Comparison of ENCODE assay signal across 8 cellular contexts in genomic region chr6:47479156-47479541, GRCh38. TPM values are rescaled to one million over a fixed set of nuclear protein-coding genes. Genes with fewer than 3 reads are reported as not detected.
DNase-seq lines count a peak whose midpoint lies in the region; ATAC-seq, FAIRE-seq and TF ChIP-seq lines count a peak whose summit lies in the region.

No MANE protein-coding gene starts in this region.

- H3K4me1 ChIP-seq in NT2/D1 (ENCODE audit: insufficient read depth, insufficient read length) (no peaks in the 10 kb centered on the region), H1 (replicated peaks in 1 of 4; ENCODE audit: control insufficient read depth in 3 of 4, insufficient read depth in 4 of 4, low read length in 3 of 4) (peaks cover 0 to 9% (median 2%) of the 10 kb centered on the region in 4 experiments; a peak in 3 of 7 replicates)

- POLR2A ChIA-PET in H1 (lab: Charles Lee; ENCODE audit: partially characterized antibody): interaction anchor here (0.6 to 3.3 kb wide), 7 partner anchors 8 to 149 kb away, joined by 3 to 31 read pairs (median 4); no protein-coding TSS in a partner anchor

- H3K14ac ChIP-seq in H1 (ENCODE audit: insufficient read length): no peak overlapping the region

- no peak for FAIRE-seq in H1 (lab: Jason Lieb, UNC)

- H2BK15ac ChIP-seq in H1 (ENCODE audit: low read length): no peak overlapping the region

- TF ChIP-seq CTCF in H1 (IDR thresholded peaks at IDR 0.05; ENCODE audit: control extremely low read depth in 1 of 3, insufficient read depth in 1 of 3, low read depth in 1 of 3, low read length in 3 of 3): no peak
- no peak for TF ChIP-seq CTCF in neural cell (IDR thresholded peaks at IDR 0.05; ENCODE audit: poor library complexity, severe bottlenecking)

- no peak overlapping the region for H2AK5ac ChIP-seq in H1 (ENCODE audit: low read depth, low read length)

- H4K20me1 ChIP-seq in H1 (replicated peaks in 1 of 2; ENCODE audit: control insufficient read depth in 1 of 2, insufficient read depth in 2 of 2, low read length in 2 of 2): peaks cover 5 to 9% of the 10 kb centered on the region in 2 experiments
- no peaks in the 10 kb centered on the region for H4K20me1 ChIP-seq in neural cell (ENCODE audit: insufficient read depth)

- no peaks in the 10 kb centered on the region; the same call in 1 of the 2 replicates for H3K79me1 ChIP-seq in H1 (ENCODE audit: low read depth, low read length)

- H4K5ac ChIP-seq in H1 (ENCODE audit: insufficient read length, low read depth, low read length): no peak overlapping the region

- WGBS in H1 (ENCODE audit: extremely low coverage in 1 of 2, insufficient coverage in 1 of 2, insufficient read length in 1 of 2, insufficient replicate concordance in 2 of 2, low coverage in 1 of 2, low lambda C conversion rate in 2 of 2, missing lambda C conversion rate in 1 of 2), 2 experiments: 3% methylated on average over 5 of the region's 5 CpGs; no CpG with 5 or more reads in 1 of the 2 experiments

- H4K8ac ChIP-seq in H1 (ENCODE audit: extremely low read depth, insufficient read depth, low read length): no peak overlapping the region

- H2AFZ ChIP-seq in H1 (ENCODE audit: low read length) (no peak overlapping the region), neural cell (ENCODE audit: low read depth, low read length) (no peak overlapping the region)

- 0 out of 2 replicates have a peak overlapping the region, but pooled peaks have one; percentile 90 for H3K27ac ChIP-seq in H1 (ENCODE audit: low read depth, low read length)
- H3K27ac ChIP-seq in neural cell (ENCODE audit: low read length): no peak overlapping the region

- H2BK20ac ChIP-seq in H1 (ENCODE audit: low read length): no peak overlapping the region

- no peak overlapping the region for H2BK5ac ChIP-seq in H1 (ENCODE audit: low read depth, low read length)

- no peak overlapping the region for H2BK120ac ChIP-seq in H1 (replicated peaks; ENCODE audit: low read depth, low read length)

- H3K79me2 ChIP-seq in H1 (ENCODE audit: control insufficient read depth in 1 of 2, insufficient read depth in 2 of 2, low read length in 2 of 2): peaks cover 46 to 79% of the 10 kb centered on the region in 2 experiments
- H3K79me2 ChIP-seq in neural cell (replicated peaks; ENCODE audit: insufficient read depth, low read length): peaks cover 44% of the 10 kb centered on the region

- H3K27me3 ChIP-seq in NT2/D1 (ENCODE audit: insufficient read depth, insufficient read length): no peaks in the 10 kb centered on the region
- H3K27me3 ChIP-seq in H1 (replicated peaks in 1 of 4; ENCODE audit: control insufficient read depth in 3 of 4, extremely low read depth in 1 of 4, insufficient read depth in 3 of 4, low read length in 3 of 4): no peaks in the 10 kb centered on the region
- no peaks in the 10 kb centered on the region for H3K27me3 ChIP-seq in neural cell (ENCODE audit: insufficient read depth, low read depth, low read length)

- no peaks in the 10 kb centered on the region for H3K9me2 ChIP-seq in neural cell (ENCODE audit: insufficient read depth, low read length)

- H3K9me3 ChIP-seq in NT2/D1 (ENCODE audit: insufficient read depth, low read length) (no peaks in the 10 kb centered on the region), H1 (ENCODE audit: insufficient read depth in 2 of 2, low read depth in 1 of 2, low read length in 1 of 2) (no peaks in the 10 kb centered on the region), neural cell (ENCODE audit: low read length) (no peaks in the 10 kb centered on the region)

- no peak overlapping the region for H4K91ac ChIP-seq in H1 (replicated peaks; ENCODE audit: insufficient read length, low read length)

- CTCF ChIA-PET in H1 (lab: Charles Lee; ENCODE audit: partially characterized antibody): interaction anchor here (0.7 kb wide), 1 partner anchor 562 kb away, joined by 3 read pairs; no protein-coding TSS in a partner anchor

- H3K18ac ChIP-seq in H1 (ENCODE audit: extremely low read depth, low read length): no peak overlapping the region

- no peak overlapping the region for H2BK12ac ChIP-seq in H1 (ENCODE audit: low read depth, low read length)

- ATAC-seq in GM18868 (IDR thresholded peaks at IDR 0.05; ENCODE audit: unreplicated experiment): no peak

- no peak overlapping the region for H3K23ac ChIP-seq in H1 (ENCODE audit: insufficient read length)

- H3K4ac ChIP-seq in H1 (replicated peaks; ENCODE audit: insufficient read length, low read depth, low read length): no peak overlapping the region

- H3K36me3 ChIP-seq in NT2/D1 (ENCODE audit: insufficient read depth, insufficient read length, low read length) (no peaks in the 10 kb centered on the region), H1 (ENCODE audit: control insufficient read depth in 2 of 4, insufficient read depth in 4 of 4, low read length in 3 of 4) (no peaks in the 10 kb centered on the region), neural cell (ENCODE audit: insufficient read depth, low read length) (no peaks in the 10 kb centered on the region)

- peak; percentile 50 for DNase-seq in DMS 273 (lab: John Stamatoyannopoulos, UW; ENCODE audit: unreplicated experiment)
- no peak for DNase-seq in NT2/D1 (ENCODE audit: low read depth, low spot score)
- DNase-seq in H1 (ENCODE audit: low read depth in 1 of 2, low spot score in 2 of 2): no peak
- DNase-seq in DMS114 treated with DMSO at 0.1 percent for 48 hours (lab: John Stamatoyannopoulos, UW; ENCODE audit: unreplicated experiment): no peak
- no peak for DNase-seq in mesenteric fat pad (ENCODE audit: low spot score)
- DNase-seq in DMS153 (lab: John Stamatoyannopoulos, UW): no peak

- no peak overlapping the region for H3K56ac ChIP-seq in H1 (replicated peaks; ENCODE audit: insufficient read length, low read depth, low read length)

- peaks cover 3% of the 10 kb centered on the region for H3F3A ChIP-seq in neural cell (ENCODE audit: insufficient read depth, low read length, poor library complexity, severe bottlenecking)

- TF ChIP-seq RAD21 in H1 (IDR thresholded peaks at IDR 0.05 in 1 of 2, conservative IDR thresholded peaks at IDR 0.05 in 1 of 2; ENCODE audit: low read depth in 2 of 2, low read length in 2 of 2): no peak
- no peak for TF ChIP-seq RAD21 in neural cell (conservative IDR thresholded peaks at IDR 0.05)

- H3K23me2 ChIP-seq in H1 (ENCODE audit: low read depth, low read length): peaks cover 5% of the 10 kb centered on the region; the same call in 1 of the 2 replicates

- H3K4me2 ChIP-seq in H1 (ENCODE audit: insufficient read depth in 1 of 2, low read depth in 2 of 2, low read length in 2 of 2) (peak overlapping the region; percentile 71 to 91), neural cell (ENCODE audit: low read length) (peak overlapping the region; percentile 50)

- peak overlapping the region; percentile 86 for H3K9ac ChIP-seq in NT2/D1 (ENCODE audit: insufficient read length, low read depth)
- H3K9ac ChIP-seq in H1 (replicated peaks in 1 of 4; ENCODE audit: extremely low read depth in 1 of 4, low read depth in 3 of 4, low read length in 3 of 4): peak overlapping the region; percentile 64 to 90 (median 84); a peak in 6 of 7 replicates
- H3K9ac ChIP-seq in neural cell (ENCODE audit: low read length): peak overlapping the region; percentile 94

- H3K4me3 ChIP-seq in NT2/D1 (ENCODE audit: insufficient read length, low read depth) (peak overlapping the region; percentile 79), H1 (ENCODE audit: extremely low read depth in 1 of 4, insufficient read depth in 2 of 4, low read depth in 3 of 4, low read length in 4 of 4) (peak overlapping the region; percentile 69 to 91 (median 82)), neural cell (ENCODE audit: low read length) (peak overlapping the region; percentile 84)

- TF ChIP-seq POLR2A in H1 (IDR thresholded peaks at IDR 0.05; ENCODE audit: control extremely low read depth in 1 of 2, low read depth in 2 of 2, low read length in 2 of 2): no peak

- TF ChIP-seq EP300 in H1 (IDR thresholded peaks at IDR 0.05; ENCODE audit: borderline replicate concordance in 1 of 2, low read depth in 2 of 2, low read length in 2 of 2): no peak
- TF ChIP-seq EP300 in neural cell (conservative IDR thresholded peaks at IDR 0.05; ENCODE audit: poor library complexity, severe bottlenecking): no peak

TF ChIP-seq in H1, 55 proteins besides CTCF, POLR2A, EP300 and RAD21:
- TF ChIP-seq GABPA (IDR thresholded peaks at IDR 0.05; ENCODE audit: borderline replicate concordance, insufficient read depth, low read length) (no peak), RBBP5 (IDR thresholded peaks at IDR 0.05; ENCODE audit: borderline replicate concordance, low read depth, low read length) (no peak), SRF (IDR thresholded peaks at IDR 0.05; ENCODE audit: low read depth, low read length) (no peak), PHF8 (conservative IDR thresholded peaks at IDR 0.05; ENCODE audit: low read depth, low read length) (no peak)

TF ChIP-seq in neural cell, 6 proteins besides CTCF, POLR2A, EP300 and RAD21 (continues in another document):
- TF ChIP-seq SMC3 (conservative IDR thresholded peaks at IDR 0.05; ENCODE audit: poor library complexity) (no peak), POLR2AphosphoS5 (IDR thresholded peaks at IDR 0.05) (no peak)

RNA-seq across cellular contexts. Expression of gene CD2AP, which starts 1.6 kb away (rescaled TPM):
- 69.7 and 75.6 TPM in 2 replicates for total RNA-seq in H1 (2021; fragmentation: NEBNext Ultra II Directional; extraction: Animal tissue kit (Norgen Biotek cat#: 25700))
- polyA plus RNA-seq in H1 (2011; rRNA removed) (4.8 and 8.6 TPM in 2 replicates), neural cell (11.1 and 16.8 TPM in 2 replicates)
- polyA plus RNA-seq in H1 (2011; cell fraction: cytosol; rRNA removed): 15.7 TPM
- 5.1 TPM for polyA plus RNA-seq in H1 (2011; cell fraction: nucleus; rRNA removed)
- polyA plus RNA-seq in H1 (2012, experiment 1 of 2): 14.1 to 33.7 TPM (median 18.2 TPM) in 4 replicates
- polyA plus RNA-seq in H1 (2012, experiment 2 of 2): 1.8 TPM
- 43.2 TPM for polyA plus RNA-seq in H1 (2013, experiment 1 of 2)
- polyA plus RNA-seq in H1 (2013, experiment 2 of 2): 41.9 TPM
- polyA minus RNA-seq in H1 (2011; rRNA and poly(A)+ RNA removed): 10.9 and 15.9 TPM in 2 replicates
- polyA minus RNA-seq in H1 (2011; cell fraction: cytosol; rRNA and poly(A)+ RNA removed): 18.2 TPM
- 54.4 TPM for polyA minus RNA-seq in H1 (2011; cell fraction: nucleus; rRNA and poly(A)+ RNA removed)
- polyA minus RNA-seq in neural cell: 27.3 and 29.6 TPM in 2 replicates
- total RNA-seq in mesenteric fat pad: 22.9 TPM
